ENCODE assay signal across 8 cellular contexts in the genomic region with DNA sequence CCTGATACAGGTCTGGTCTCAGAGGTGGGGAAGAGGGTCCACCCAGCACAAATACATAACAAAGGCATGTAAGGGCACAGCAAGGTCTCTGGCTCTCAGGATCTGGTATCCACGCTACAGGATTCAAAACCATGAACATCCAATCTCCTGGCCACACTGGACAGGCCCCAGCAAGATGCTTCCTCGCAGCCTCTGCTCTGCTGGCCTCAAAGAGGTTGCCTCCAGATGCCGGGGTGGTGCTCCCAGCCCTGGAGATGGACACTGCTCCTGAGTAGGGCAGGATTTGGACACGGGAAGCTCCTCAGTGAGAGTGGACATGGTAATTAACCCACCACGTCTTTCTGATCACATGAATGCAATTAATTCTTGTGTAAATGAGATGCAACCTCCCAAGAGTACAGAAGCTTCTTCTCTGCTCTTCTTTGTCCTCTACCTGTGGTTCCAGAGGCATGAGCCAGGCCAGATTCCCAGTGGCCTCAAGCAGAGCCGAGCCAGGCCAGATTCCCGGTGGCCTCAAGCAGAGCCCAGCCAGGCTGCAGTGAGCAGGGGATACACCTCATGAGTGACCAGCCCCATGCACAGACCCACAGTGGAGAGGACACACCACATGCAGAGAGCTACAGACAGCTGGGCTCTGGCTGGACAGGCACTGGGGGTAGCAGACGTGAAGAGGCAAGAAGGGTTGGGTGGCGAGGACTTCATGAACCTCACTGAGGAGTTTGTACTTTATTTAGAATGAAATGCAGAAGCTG.
"Had no signal": no experiment of that assay in that cellular context is flagged by ENCODE, and none has a peak within 500 bp of the region (broad histone marks: within the 10 kb centered on the region; RNA-seq: fewer than 3 reads in every experiment).

No MANE protein-coding gene starts in this region.

- ATAC-seq: GM12878 had no signal

- H3K4me3 ChIP-seq: GM12878 had no signal

- DNase-seq: GDM1, GF-D8 had no signal

- FAIRE-seq: G401.6, GM12878, GM12891, GM12892, GM18507, GM19239 had no signal
